In the genomic region with DNA sequence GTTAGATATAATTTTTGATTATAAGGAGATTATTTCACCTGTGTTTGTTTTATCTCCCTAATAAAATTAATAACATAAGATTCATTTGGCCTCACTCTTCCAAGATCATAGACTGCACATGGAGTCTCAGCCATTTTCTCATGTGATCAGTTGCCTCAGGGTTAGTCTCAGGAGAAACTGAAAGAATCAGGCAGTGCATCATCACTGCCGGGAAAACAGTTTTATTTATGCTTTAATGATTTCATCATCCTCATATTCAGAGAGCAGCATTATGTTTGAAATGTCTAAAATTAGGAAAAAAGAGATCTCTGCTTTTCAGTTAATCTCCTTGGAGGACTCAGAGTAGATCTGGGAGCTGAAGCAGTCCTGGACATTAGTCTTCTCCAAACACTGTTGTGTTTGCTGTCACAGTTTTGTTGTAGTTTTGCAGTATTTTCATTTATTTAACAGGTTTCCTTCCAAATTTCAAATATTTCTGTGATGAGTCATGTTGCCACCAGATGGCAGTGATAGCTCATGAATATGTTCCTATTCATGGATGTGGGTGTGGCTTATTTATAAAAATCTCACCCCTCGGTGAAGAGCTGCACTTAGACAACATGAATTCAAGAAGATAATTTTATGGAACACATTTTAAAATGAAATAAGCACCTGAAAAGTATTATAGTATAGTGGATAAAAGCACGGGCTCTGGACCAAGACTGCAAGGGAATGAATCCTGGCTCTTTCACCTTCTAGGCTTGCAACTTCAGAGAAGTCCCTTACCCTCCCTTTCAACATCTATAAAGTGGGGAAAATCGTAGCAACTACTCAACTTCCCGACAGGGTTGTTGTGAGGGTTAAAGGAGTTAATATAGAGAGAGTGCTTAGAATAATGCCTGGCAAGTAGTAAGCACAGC, we compare ENCODE assay signal across 1 cellular context.
TF ChIP-seq lines count a peak whose summit lies in the region.

No MANE protein-coding gene starts in this region.

TF ChIP-seq in GM23338, 12 proteins besides CTCF, POLR2A, EP300 and RAD21 (continued from another document):
- TF ChIP-seq, protein P1, sequence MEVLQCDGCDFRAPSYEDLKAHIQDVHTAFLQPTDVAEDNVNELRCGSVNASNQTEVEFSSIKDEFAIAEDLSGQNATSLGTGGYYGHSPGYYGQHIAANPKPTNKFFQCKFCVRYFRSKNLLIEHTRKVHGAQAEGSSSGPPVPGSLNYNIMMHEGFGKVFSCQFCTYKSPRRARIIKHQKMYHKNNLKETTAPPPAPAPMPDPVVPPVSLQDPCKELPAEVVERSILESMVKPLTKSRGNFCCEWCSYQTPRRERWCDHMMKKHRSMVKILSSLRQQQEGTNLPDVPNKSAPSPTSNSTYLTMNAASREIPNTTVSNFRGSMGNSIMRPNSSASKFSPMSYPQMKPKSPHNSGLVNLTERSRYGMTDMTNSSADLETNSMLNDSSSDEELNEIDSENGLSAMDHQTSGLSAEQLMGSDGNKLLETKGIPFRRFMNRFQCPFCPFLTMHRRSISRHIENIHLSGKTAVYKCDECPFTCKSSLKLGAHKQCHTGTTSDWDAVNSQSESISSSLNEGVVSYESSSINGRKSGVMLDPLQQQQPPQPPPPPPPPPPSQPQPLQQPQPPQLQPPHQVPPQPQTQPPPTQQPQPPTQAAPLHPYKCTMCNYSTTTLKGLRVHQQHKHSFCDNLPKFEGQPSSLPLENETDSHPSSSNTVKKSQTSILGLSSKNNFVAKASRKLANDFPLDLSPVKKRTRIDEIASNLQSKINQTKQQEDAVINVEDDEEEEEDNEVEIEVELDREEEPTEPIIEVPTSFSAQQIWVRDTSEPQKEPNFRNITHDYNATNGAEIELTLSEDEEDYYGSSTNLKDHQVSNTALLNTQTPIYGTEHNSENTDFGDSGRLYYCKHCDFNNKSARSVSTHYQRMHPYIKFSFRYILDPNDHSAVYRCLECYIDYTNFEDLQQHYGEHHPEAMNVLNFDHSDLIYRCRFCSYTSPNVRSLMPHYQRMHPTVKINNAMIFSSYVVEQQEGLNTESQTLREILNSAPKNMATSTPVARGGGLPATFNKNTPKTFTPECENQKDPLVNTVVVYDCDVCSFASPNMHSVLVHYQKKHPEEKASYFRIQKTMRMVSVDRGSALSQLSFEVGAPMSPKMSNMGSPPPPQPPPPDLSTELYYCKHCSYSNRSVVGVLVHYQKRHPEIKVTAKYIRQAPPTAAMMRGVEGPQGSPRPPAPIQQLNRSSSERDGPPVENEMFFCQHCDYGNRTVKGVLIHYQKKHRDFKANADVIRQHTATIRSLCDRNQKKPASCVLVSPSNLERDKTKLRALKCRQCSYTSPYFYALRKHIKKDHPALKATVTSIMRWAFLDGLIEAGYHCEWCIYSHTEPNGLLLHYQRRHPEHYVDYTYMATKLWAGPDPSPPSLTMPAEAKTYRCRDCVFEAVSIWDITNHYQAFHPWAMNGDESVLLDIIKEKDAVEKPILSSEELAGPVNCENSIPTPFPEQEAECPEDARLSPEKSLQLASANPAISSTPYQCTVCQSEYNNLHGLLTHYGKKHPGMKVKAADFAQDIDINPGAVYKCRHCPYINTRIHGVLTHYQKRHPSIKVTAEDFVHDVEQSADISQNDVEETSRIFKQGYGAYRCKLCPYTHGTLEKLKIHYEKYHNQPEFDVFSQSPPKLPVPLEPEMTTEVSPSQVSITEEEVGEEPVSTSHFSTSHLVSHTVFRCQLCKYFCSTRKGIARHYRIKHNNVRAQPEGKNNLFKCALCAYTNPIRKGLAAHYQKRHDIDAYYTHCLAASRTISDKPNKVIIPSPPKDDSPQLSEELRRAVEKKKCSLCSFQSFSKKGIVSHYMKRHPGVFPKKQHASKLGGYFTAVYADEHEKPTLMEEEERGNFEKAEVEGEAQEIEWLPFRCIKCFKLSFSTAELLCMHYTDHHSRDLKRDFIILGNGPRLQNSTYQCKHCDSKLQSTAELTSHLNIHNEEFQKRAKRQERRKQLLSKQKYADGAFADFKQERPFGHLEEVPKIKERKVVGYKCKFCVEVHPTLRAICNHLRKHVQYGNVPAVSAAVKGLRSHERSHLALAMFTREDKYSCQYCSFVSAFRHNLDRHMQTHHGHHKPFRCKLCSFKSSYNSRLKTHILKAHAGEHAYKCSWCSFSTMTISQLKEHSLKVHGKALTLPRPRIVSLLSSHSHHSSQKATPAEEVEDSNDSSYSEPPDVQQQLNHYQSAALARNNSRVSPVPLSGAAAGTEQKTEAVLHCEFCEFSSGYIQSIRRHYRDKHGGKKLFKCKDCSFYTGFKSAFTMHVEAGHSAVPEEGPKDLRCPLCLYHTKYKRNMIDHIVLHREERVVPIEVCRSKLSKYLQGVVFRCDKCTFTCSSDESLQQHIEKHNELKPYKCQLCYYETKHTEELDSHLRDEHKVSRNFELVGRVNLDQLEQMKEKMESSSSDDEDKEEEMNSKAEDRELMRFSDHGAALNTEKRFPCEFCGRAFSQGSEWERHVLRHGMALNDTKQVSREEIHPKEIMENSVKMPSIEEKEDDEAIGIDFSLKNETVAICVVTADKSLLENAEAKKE (CRISPR knock-in tag; IDR thresholded peaks at IDR 0.05): no peak
- no peak for TF ChIP-seq POLR2AphosphoS5 (IDR thresholded peaks at IDR 0.05; ENCODE audit: low read depth)
- no peak for TF ChIP-seq EZH2phosphoT487 (IDR thresholded peaks at IDR 0.05; ENCODE audit: unreplicated experiment)
- TF ChIP-seq CREB1 (CRISPR knock-in tag; IDR thresholded peaks at IDR 0.05; ENCODE audit: low read depth): no peak
- no peak for TF ChIP-seq ZNF114 (CRISPR knock-in tag; IDR thresholded peaks at IDR 0.05)
- TF ChIP-seq EZH2 (IDR thresholded peaks at IDR 0.05; ENCODE audit: low read depth, unreplicated experiment): no peak
- no peak for TF ChIP-seq STAT1 (IDR thresholded peaks at IDR 0.05; ENCODE audit: unreplicated experiment)
- TF ChIP-seq, protein P2, sequence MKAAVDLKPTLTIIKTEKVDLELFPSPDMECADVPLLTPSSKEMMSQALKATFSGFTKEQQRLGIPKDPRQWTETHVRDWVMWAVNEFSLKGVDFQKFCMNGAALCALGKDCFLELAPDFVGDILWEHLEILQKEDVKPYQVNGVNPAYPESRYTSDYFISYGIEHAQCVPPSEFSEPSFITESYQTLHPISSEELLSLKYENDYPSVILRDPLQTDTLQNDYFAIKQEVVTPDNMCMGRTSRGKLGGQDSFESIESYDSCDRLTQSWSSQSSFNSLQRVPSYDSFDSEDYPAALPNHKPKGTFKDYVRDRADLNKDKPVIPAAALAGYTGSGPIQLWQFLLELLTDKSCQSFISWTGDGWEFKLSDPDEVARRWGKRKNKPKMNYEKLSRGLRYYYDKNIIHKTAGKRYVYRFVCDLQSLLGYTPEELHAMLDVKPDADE (IDR thresholded peaks at IDR 0.05): no peak
